ENCODE assay signal across 11 cellular contexts in the genomic region with DNA sequence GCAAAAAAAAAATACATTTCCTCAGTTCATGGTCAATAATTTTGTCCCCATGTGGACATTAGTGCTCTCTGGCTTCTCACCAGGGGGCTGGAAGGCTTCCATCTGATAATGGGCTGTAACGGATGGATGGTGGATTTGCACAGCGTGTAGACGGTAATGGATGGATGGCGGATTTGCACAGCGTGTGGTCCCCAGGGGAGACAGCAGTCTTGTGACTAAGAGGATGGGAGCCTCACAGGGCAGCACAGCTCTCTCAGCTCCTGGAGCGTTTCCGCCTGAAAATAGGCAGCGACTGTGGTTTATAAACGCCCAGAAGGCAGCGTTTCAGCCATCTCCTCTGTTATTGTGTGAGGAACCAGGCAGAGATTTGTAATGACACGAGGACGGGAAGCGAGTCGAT. TPM values are rescaled to one million over a fixed set of nuclear protein-coding genes. Genes with fewer than 3 reads are reported as not detected.
"Had no signal": no experiment of that assay in that cellular context is flagged by ENCODE, and none has a peak within 500 bp of the region (broad histone marks: within the 10 kb centered on the region; RNA-seq: fewer than 3 reads in every experiment).

No MANE protein-coding gene starts in this region.

RNA-seq across cellular contexts. Expression of gene MRGPRE, which starts 22.6 kb away (rescaled TPM):
- total RNA-seq: OCI-LY7, PC-3, PC-9, Right ventricle myocardium inferior, RPMI7951, SJCRH30, SJSA1, SK-MEL-5 had no signal
- polyA plus RNA-seq: SK-N-SH had no signal

RNA-seq across cellular contexts. Expression of gene MRGPRG, which starts 36.2 kb away (rescaled TPM):
- total RNA-seq: OCI-LY7, PC-3, PC-9, Peyer's patch, Right ventricle myocardium inferior, Right ventricle myocardium superior, RPMI7951, SJCRH30, SJSA1, SK-MEL-5 had no signal
- polyA plus RNA-seq: SK-N-SH had no signal
